25 cellular contexts compared by ENCODE assay signal in the genomic region with DNA sequence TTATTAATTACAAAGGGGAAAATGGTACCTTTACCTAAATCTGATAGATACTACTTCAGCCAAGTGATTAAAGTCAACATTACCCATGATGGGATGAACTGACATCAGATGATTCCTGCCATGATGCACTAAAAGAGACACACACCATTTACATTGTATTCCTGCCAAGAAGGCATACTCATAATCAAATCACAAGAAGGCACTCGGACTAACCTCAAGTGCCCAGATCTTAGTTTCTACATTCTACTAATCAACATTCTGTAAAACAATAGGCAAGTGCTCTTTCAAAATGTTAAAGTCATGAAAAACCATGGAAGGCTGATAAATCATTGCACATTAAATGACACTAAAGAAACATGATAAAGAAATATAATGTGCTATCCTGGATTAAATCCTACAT.
"Had no signal": no experiment of that assay in that cellular context is flagged by ENCODE, and none has a peak within 500 bp of the region (broad histone marks: within the 10 kb centered on the region; RNA-seq: fewer than 3 reads in every experiment).

No MANE protein-coding gene starts in this region.

- H3K36me3 ChIP-seq: colonic mucosa, esophagus squamous epithelium, gastroesophageal sphincter, heart left ventricle, left lung, neutrophil, right lobe of liver, thyroid gland had no signal

- H3K4me1 ChIP-seq: colonic mucosa, esophagus squamous epithelium, foreskin keratinocyte, gastroesophageal sphincter, left lung, parathyroid adenoma, right lobe of liver had no signal

- H2AFZ ChIP-seq: parathyroid adenoma had no signal

- H3K9me3 ChIP-seq: colonic mucosa, esophagus squamous epithelium, gastroesophageal sphincter, heart left ventricle, left lung, mucosa of descending colon, neutrophil, right lobe of liver, thyroid gland had no signal

- H3K27me3 ChIP-seq: colonic mucosa, esophagus squamous epithelium, foreskin keratinocyte, gastroesophageal sphincter, heart left ventricle, left lung, right lobe of liver, thyroid gland had no signal

- H3K27ac ChIP-seq: colonic mucosa, esophagus squamous epithelium, foreskin keratinocyte, gastroesophageal sphincter, heart left ventricle, left lung, neutrophil, parathyroid adenoma, right lobe of liver, thyroid gland had no signal

- H3K79me2 ChIP-seq: parathyroid adenoma had no signal

- H3K4me3 ChIP-seq: colonic mucosa, esophagus squamous epithelium, gastroesophageal sphincter, heart left ventricle, left lung, mucosa of descending colon, right lobe of liver, thyroid gland had no signal

- ATAC-seq: effector memory CD8-positive, alpha-beta T cell; foreskin keratinocyte; gastroesophageal sphincter; heart left ventricle; left cardiac atrium; left lung; mucosa of descending colon; natural killer cell treated with Interleukin-12 subunit alpha and Interleukin-12 subunit beta and Interleukin-15 and Interleukin-18, amount 100 ng/mL, for 72 hours; right lobe of liver; stimulated activated naive CD8-positive, alpha-beta T cell treated with anti-CD3 and anti-CD28 coated beads, Interleukin-15, amount 100 ng/mL, for 72 hours had no signal

- DNase-seq: colonic mucosa; effector memory CD8-positive, alpha-beta T cell; erythroblast; esophagus squamous epithelium; foreskin keratinocyte; heart left ventricle; hippocampal formation; left cardiac atrium; left lung; mesenchymal stem cell; mucosa of descending colon; naive B cell; right lobe of liver; small intestine; stimulated activated CD4-positive, alpha-beta T cell treated with anti-CD3 and anti-CD28 coated beads, Interleukin-1b, Interleukin-23, amount 100 ng/mL, for 48 hours; stimulated activated CD4-positive, alpha-beta T cell treated with anti-CD3 and anti-CD28 coated beads, Interleukin-4, amount 100 ng/mL, for 1 hour; stimulated activated CD8-positive, alpha-beta memory T cell treated with anti-CD3 and anti-CD28 coated beads, Interleukin-4, amount 100 ng/mL, for 48 hours; stimulated activated naive CD4-positive, alpha-beta T cell; stimulated activated naive CD8-positive, alpha-beta T cell treated with anti-CD3 and anti-CD28 coated beads, Interleukin-15, amount 100 ng/mL, for 72 hours; thyroid gland; trophoblast cell had no signal
